ENCODE assay signal across 9 cellular contexts in genomic region chr18:13219012-13219396, GRCh38. TPM values are rescaled to one million over a fixed set of nuclear protein-coding genes. Genes with fewer than 3 reads are reported as not detected.
DNase-seq lines count a peak whose midpoint lies in the region; ATAC-seq and TF ChIP-seq lines count a peak whose summit lies in the region.
"Had no signal": no experiment of that assay in that cellular context is flagged by ENCODE, and none has a peak within 500 bp of the region (broad histone marks: within the 10 kb centered on the region; RNA-seq: fewer than 3 reads in every experiment).

No MANE protein-coding gene starts in this region.

- intact Hi-C loops in cardiac septum (cut with DNase I): loop anchor here (5.0 kb wide), 3 partner anchors 98 to 508 kb away; partner anchors contain the start of genes FAM210A and RNMT
- intact Hi-C loops in vagina (cut with DNase I): loop anchor here (5.0 to 10.0 kb wide), 2 partner anchors 303 to 506 kb away; partner anchors contain the start of genes FAM210A and RNMT

- H3K4me1 Mint-ChIP-seq in naive thymus-derived CD8-positive, alpha-beta T cell: peaks cover 27 to 55% (median 51%) of the 10 kb centered on the region in 4 donors

- H3K36me3 ChIP-seq in right atrium auricular region (no peaks in the 10 kb centered on the region), duodenal mucosa (ENCODE audit: control insufficient read depth in 1 of 2, insufficient read depth in 2 of 2, low read length in 2 of 2) (no peaks in the 10 kb centered on the region), vagina (no peaks in the 10 kb centered on the region)
- H3K36me3 ChIP-seq: SJSA1 had no signal

- H3K27ac Mint-ChIP-seq in naive thymus-derived CD8-positive, alpha-beta T cell: peak overlapping the region; percentile 73 to 97 (median 84)

- H3K4me1 ChIP-seq in right atrium auricular region (peaks cover 0 to 60% of the 10 kb centered on the region in 2 donors), duodenal mucosa (ENCODE audit: control insufficient read depth in 1 of 2, insufficient read depth in 2 of 2, low read length in 2 of 2) (peaks cover 53 to 57% of the 10 kb centered on the region in 2 donors), vagina (peaks cover 64% of the 10 kb centered on the region)

- POLR2A ChIA-PET in naive thymus-derived CD8-positive, alpha-beta T cell (lab: Charles Lee): interaction anchor here (0.6 to 1.9 kb wide), 8 partner anchors 72 to 410 kb away, joined by 3 to 8 read pairs (median 4); no protein-coding TSS in a partner anchor

- ATAC-seq in naive thymus-derived CD8-positive, alpha-beta T cell: no peak
- no peak for ATAC-seq in HG02885 (IDR thresholded peaks at IDR 0.05; ENCODE audit: poor library complexity, unreplicated experiment)

- H3K4me3 ChIP-seq in right atrium auricular region (peak overlapping the region; percentile 70 to 92), duodenal mucosa (ENCODE audit: low read depth in 1 of 2, low read length in 2 of 2) (peak overlapping the region; percentile 65 to 68), vagina (peak overlapping the region; percentile 70 to 90)

- TF ChIP-seq CTCF in right atrium auricular region (IDR thresholded peaks at IDR 0.05): no peak
- no peak for TF ChIP-seq CTCF in vagina (IDR thresholded peaks at IDR 0.05)

- TF ChIP-seq POLR2A in vagina (IDR thresholded peaks at IDR 0.05): no peak

- H3K9ac ChIP-seq in duodenal mucosa (ENCODE audit: low read depth in 1 of 2, low read length in 2 of 2): peak overlapping the region; percentile 44 to 84

- no peaks in the 10 kb centered on the region for H3K9me3 Mint-ChIP-seq in naive thymus-derived CD8-positive, alpha-beta T cell

- peaks cover 0 to 2% (median 0%) of the 10 kb centered on the region in 3 donors for H3K36me3 Mint-ChIP-seq in naive thymus-derived CD8-positive, alpha-beta T cell

- H3K27ac ChIP-seq in right atrium auricular region (peak overlapping the region; percentile 94 to 96), duodenal mucosa (ENCODE audit: low read depth, low read length) (no peak overlapping the region), vagina (peak overlapping the region; percentile 87)
- H3K27ac ChIP-seq: SJSA1 had no signal

- DNase-seq in right atrium auricular region (ENCODE audit: low spot score) (no peak), cardiac septum (ENCODE audit: low spot score) (no peak), vagina (ENCODE audit: extremely low spot score in 2 of 2) (peak in 1 of 2 donors; percentile 44), NOMO-1 (lab: John Stamatoyannopoulos, UW; ENCODE audit: unreplicated experiment in 2 of 2) (no peak), retina (no peak)
- DNase-seq in naive thymus-derived CD8-positive, alpha-beta T cell: no peak

- H3K27me3 ChIP-seq in right atrium auricular region (no peaks in the 10 kb centered on the region), duodenal mucosa (ENCODE audit: control insufficient read depth in 1 of 2, insufficient read depth in 2 of 2, low read length in 2 of 2) (no peaks in the 10 kb centered on the region), vagina (no peaks in the 10 kb centered on the region)

- H3K27me3 Mint-ChIP-seq in naive thymus-derived CD8-positive, alpha-beta T cell: peaks cover 0 to 29% (median 0%) of the 10 kb centered on the region in 5 donors

- H3K9me3 ChIP-seq in right atrium auricular region: no peaks in the 10 kb centered on the region
- no peaks in the 10 kb centered on the region for H3K9me3 ChIP-seq in duodenal mucosa (ENCODE audit: control insufficient read depth in 1 of 2, low read length in 2 of 2)
- no peaks in the 10 kb centered on the region for H3K9me3 ChIP-seq in vagina
- H3K9me3 ChIP-seq: SJSA1 had no signal

- H3K4me3 Mint-ChIP-seq in naive thymus-derived CD8-positive, alpha-beta T cell: peak overlapping the region; percentile 81 to 93 (median 87)

RNA-seq across cellular contexts. Expression of gene LDLRAD4, which starts 0.4 kb away (rescaled TPM):
- total RNA-seq in right atrium auricular region (10 to 100 TPM; 33.1 to 41.2 TPM), cardiac septum (23.3 TPM), vagina (24.3 TPM)
- total RNA-seq in naive thymus-derived CD8-positive, alpha-beta T cell: 10 to 100 TPM; 52.9 to 56.8 TPM
- polyA plus RNA-seq in naive thymus-derived CD8-positive, alpha-beta T cell: 10 to 100 TPM; 11.4 to 17.6 (median 11.4) TPM
